ENCODE assay signal across 27 cellular contexts in genomic region chr1:155669233-155670162, GRCh38. TPM values are rescaled to one million over a fixed set of nuclear protein-coding genes. Genes with fewer than 3 reads are reported as not detected.
DNase-seq lines count a peak whose midpoint lies in the region; ATAC-seq and TF ChIP-seq lines count a peak whose summit lies in the region.
"Had no signal": no experiment of that assay in that cellular context is flagged by ENCODE, and none has a peak within 500 bp of the region (broad histone marks: within the 10 kb centered on the region; RNA-seq: fewer than 3 reads in every experiment).

No MANE protein-coding gene starts in this region.

- no peak for TF ChIP-seq CTCF in CD8-positive, alpha-beta T cell (IDR thresholded peaks at IDR 0.05)
- no peak for TF ChIP-seq CTCF in mucosa of descending colon (IDR thresholded peaks at IDR 0.05)

- no peaks in the 10 kb centered on the region for H3K27me3 ChIP-seq in CD8-positive, alpha-beta T cell (ENCODE audit: insufficient read depth, low read length)
- H3K27me3 ChIP-seq in SJCRH30 = no peaks in the 10 kb centered on the region
- H3K27me3 ChIP-seq: BLaER1 treated with 17β-estradiol and CSF1 and Interleukin-3, amounts not matched to agents 10 nM and 100 nM; Peyer's patch; SJSA1 had no signal

- CTCF ChIA-PET in CD8-positive, alpha-beta T cell (lab: Charles Lee) = no interaction called here
- CTCF ChIA-PET in HEK293T (lab: Yijun Ruan, JAX) = no interaction called here

- no peak for ATAC-seq in CD8-positive, alpha-beta T cell
- ATAC-seq in effector memory CD8-positive, alpha-beta T cell (replicated peaks) = no peak
- ATAC-seq in mucosa of descending colon (peak; percentile 90), HG03025 (IDR thresholded peaks at IDR 0.05; ENCODE audit: low FRiP score, unreplicated experiment) (no peak)
- ATAC-seq: A549, Right ventricle myocardium inferior had no signal

- peak overlapping the region; percentile 46 for H3K27ac Mint-ChIP-seq in CD8-positive, alpha-beta T cell
- peak overlapping the region; percentile 24 to 35 for H3K27ac Mint-ChIP-seq in effector memory CD8-positive, alpha-beta T cell

- no peaks in the 10 kb centered on the region for H3K4me1 ChIP-seq in CD8-positive, alpha-beta T cell (ENCODE audit: insufficient read depth, low read length)
- H3K4me1 ChIP-seq in mucosa of descending colon (ENCODE audit: low read depth) (peaks cover 4% of the 10 kb centered on the region), SJCRH30 (no peaks in the 10 kb centered on the region)
- H3K4me1 ChIP-seq: A549; BLaER1 treated with 17β-estradiol and CSF1 and Interleukin-3, amounts not matched to agents 10 nM and 100 nM; Peyer's patch; SJSA1 had no signal

- H3K36me3 Mint-ChIP-seq in CD8-positive, alpha-beta T cell = peaks cover 76% of the 10 kb centered on the region
- H3K36me3 Mint-ChIP-seq in effector memory CD8-positive, alpha-beta T cell (ENCODE audit: insufficient read depth) = peaks cover 93% of the 10 kb centered on the region

- no peak for DNase-seq in CD8-positive, alpha-beta T cell
- DNase-seq in HEK293T (ENCODE audit: extremely low spot score) = no peak
- no peak for DNase-seq in effector memory CD8-positive, alpha-beta T cell
- peak in 1 of 3 donors; percentile 31 for DNase-seq in mucosa of descending colon
- no peak for DNase-seq in SJCRH30
- no peak for DNase-seq in COLO829 (ENCODE audit: low spot score)
- DNase-seq in NCI-H2107 treated with DMSO at 0.1 percent for 48 hours (lab: John Stamatoyannopoulos, UW; ENCODE audit: unreplicated experiment) = no peak
- DNase-seq: AML-193; CD4-positive, alpha-beta memory T cell; DMS 273 treated with DMSO at 0.1 percent for 48 hours; DMS79; EL; GF-D8; HCEC 1CT; KG1; NCI-H1048; NCI-H1417; NCI-H1694; NCI-H2029 treated with DMSO at 0.1 percent for 48 hours; NCI-H2227 treated with DMSO at 0.1 percent for 48 hours; NCI-H526 treated with DMSO at 0.1 percent for 48 hours; Peyer's patch had no signal

- no peak overlapping the region for H3K4me3 Mint-ChIP-seq in CD8-positive, alpha-beta T cell
- H3K4me3 Mint-ChIP-seq in effector memory CD8-positive, alpha-beta T cell = no peak overlapping the region
- H3K4me3 Mint-ChIP-seq: CD4-positive, alpha-beta memory T cell had no signal

- peaks cover 56% of the 10 kb centered on the region for H3K36me3 ChIP-seq in CD8-positive, alpha-beta T cell (ENCODE audit: insufficient read depth, low read length)
- peaks cover 6% of the 10 kb centered on the region for H3K36me3 ChIP-seq in mucosa of descending colon (ENCODE audit: low read depth)
- H3K36me3 ChIP-seq in SJCRH30 = peaks cover 63% of the 10 kb centered on the region

- no peaks in the 10 kb centered on the region for H3K9me3 ChIP-seq in CD8-positive, alpha-beta T cell (ENCODE audit: low read length)
- H3K9me3 ChIP-seq in mucosa of descending colon (no peaks in the 10 kb centered on the region), SJCRH30 (replicated peaks) (no peaks in the 10 kb centered on the region)
- H3K9me3 ChIP-seq: A549; BLaER1 treated with 17β-estradiol and CSF1 and Interleukin-3, amounts not matched to agents 10 nM and 100 nM; Peyer's patch; SJSA1 had no signal

- POLR2A ChIA-PET in CD8-positive, alpha-beta T cell (lab: Charles Lee) = interaction anchor here (0.9 kb wide), 1 partner anchor 10 kb away, joined by 3 read pairs; no protein-coding TSS in a partner anchor
- POLR2A ChIA-PET in HEK293T (lab: Yijun Ruan, JAX) = no interaction called here

- no peaks in the 10 kb centered on the region for H3K9me3 Mint-ChIP-seq in CD8-positive, alpha-beta T cell
- no peaks in the 10 kb centered on the region for H3K9me3 Mint-ChIP-seq in effector memory CD8-positive, alpha-beta T cell
- H3K9me3 Mint-ChIP-seq: CD4-positive, alpha-beta memory T cell had no signal

- no peak overlapping the region for H3K27ac ChIP-seq in CD8-positive, alpha-beta T cell (ENCODE audit: low read depth, low read length)
- no peak overlapping the region for H3K27ac ChIP-seq in SJCRH30
- H3K27ac ChIP-seq: A549; BLaER1 treated with 17β-estradiol and CSF1 and Interleukin-3, amounts not matched to agents 10 nM and 100 nM; Peyer's patch; SJSA1 had no signal

- H3K4me1 Mint-ChIP-seq in CD8-positive, alpha-beta T cell (ENCODE audit: low read depth) = no peaks in the 10 kb centered on the region
- H3K4me1 Mint-ChIP-seq in effector memory CD8-positive, alpha-beta T cell (ENCODE audit: low read depth in 2 of 2) = no peaks in the 10 kb centered on the region

- no peak overlapping the region for H3K4me3 ChIP-seq in CD8-positive, alpha-beta T cell (ENCODE audit: low read depth, low read length)
- no peak overlapping the region for H3K4me3 ChIP-seq in mucosa of descending colon
- H3K4me3 ChIP-seq in SJCRH30 = no peak overlapping the region
- H3K4me3 ChIP-seq: A549; BLaER1 treated with 17β-estradiol and CSF1 and Interleukin-3, amounts not matched to agents 10 nM and 100 nM; Peyer's patch; SJSA1 had no signal

- no peaks in the 10 kb centered on the region for H3K27me3 Mint-ChIP-seq in CD8-positive, alpha-beta T cell (ENCODE audit: low read depth)
- H3K27me3 Mint-ChIP-seq in effector memory CD8-positive, alpha-beta T cell = no peaks in the 10 kb centered on the region
- H3K27me3 Mint-ChIP-seq: CD4-positive, alpha-beta memory T cell had no signal

- intact Hi-C loops in CD8-positive, alpha-beta T cell (cut with DNase I, micrococcal nuclease) = no loop called here
- intact Hi-C loops in mucosa of descending colon (cut with DNase I, micrococcal nuclease) = no loop called here

TF ChIP-seq in HEK293T, 16 proteins besides CTCF, POLR2A, EP300 and RAD21:
- no peak for TF ChIP-seq ZNF384 (IDR thresholded peaks at IDR 0.05)
- TF ChIP-seq NFRKB (IDR thresholded peaks at IDR 0.05) = no peak
- peak; percentile 52; the same call in 1 of the 2 replicates for TF ChIP-seq PKNOX1 (IDR thresholded peaks at IDR 0.05)
- TF ChIP-seq FOXA1 (IDR thresholded peaks at IDR 0.05) = no peak
- TF ChIP-seq CTBP1 (IDR thresholded peaks at IDR 0.05; ENCODE audit: borderline replicate concordance) = no peak
- TF ChIP-seq SUZ12 (IDR thresholded peaks at IDR 0.05) = no peak

RNA-seq across cellular contexts. Expression of gene YY1AP1, which starts 19.1 kb away (rescaled TPM):
- 100 to 1,000 TPM; 122 to 138 TPM for total RNA-seq in CD8-positive, alpha-beta T cell
- total RNA-seq in mucosa of descending colon = 100 to 1,000 TPM in 1 of 3 donors, 10 to 100 TPM in 2; 55.8 to 114 (median 56.7) TPM
- 38.9 TPM in 2 replicates for total RNA-seq in SJCRH30 (2014; rRNA removed; shearing (Covaris generic))

RNA-seq across cellular contexts. Expression of gene DAP3, which starts 19.4 kb away (rescaled TPM):
- total RNA-seq in CD8-positive, alpha-beta T cell = 10 to 100 TPM; 88.8 to 96.1 TPM
- 10 to 100 TPM; 75.8 to 91.4 (median 87.1) TPM for total RNA-seq in mucosa of descending colon
- 75.4 and 89.3 TPM in 2 replicates for total RNA-seq in SJCRH30 (2014; rRNA removed; shearing (Covaris generic))

RNA-seq across cellular contexts. Expression of gene MSTO1, which starts 59.5 kb away (rescaled TPM):
- total RNA-seq in CD8-positive, alpha-beta T cell = 10 to 100 TPM; 66.4 to 70.2 TPM
- total RNA-seq in mucosa of descending colon = 10 to 100 TPM; 21.2 to 24.1 (median 23.1) TPM
- total RNA-seq in SJCRH30 (2014; rRNA removed; shearing (Covaris generic)) = 21.2 and 23.1 TPM in 2 replicates
